In the genomic region with DNA sequence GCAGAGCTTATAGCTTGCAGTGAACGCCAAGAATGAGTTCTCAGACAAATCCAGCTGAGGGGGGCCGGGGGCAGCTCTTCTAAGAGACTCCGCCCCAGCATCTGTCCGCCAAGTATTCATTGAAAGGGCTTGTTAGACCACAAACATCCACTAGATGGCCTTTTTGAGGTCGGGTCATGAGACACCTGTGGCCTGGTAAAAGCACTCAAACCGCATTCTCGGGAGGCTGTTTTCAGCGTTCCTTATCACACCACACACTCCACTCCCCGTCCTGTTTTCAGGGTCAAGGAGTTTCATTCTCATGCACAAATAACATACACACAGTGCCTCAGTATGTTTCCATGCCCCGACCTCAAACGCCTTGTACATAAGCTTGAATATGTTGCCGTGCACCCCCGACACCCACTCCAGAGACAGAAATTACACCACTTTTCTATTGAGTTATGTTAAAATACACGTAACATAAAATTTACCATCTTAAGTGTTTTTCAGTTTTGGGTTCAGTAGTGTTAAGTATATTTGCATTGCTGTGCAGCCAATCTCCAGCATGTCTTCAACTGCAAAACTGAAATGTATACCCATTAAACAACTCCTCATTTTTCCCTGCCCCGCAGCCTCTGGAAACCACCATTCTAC, we compare ENCODE assay signal across 14 cellular contexts. TPM values are rescaled to one million over a fixed set of nuclear protein-coding genes. Genes with fewer than 3 reads are reported as not detected.
A peak's percentile ranks its signal among the peaks of the same experiment; 100 is the strongest.
DNase-seq lines count a peak whose midpoint lies in the region; ATAC-seq and TF ChIP-seq lines count a peak whose summit lies in the region.
"Not testable (repeated sequence)": the region's sequence is repeated elsewhere in the genome, so short reads cannot be mapped to it uniquely, and the experiment has no call there.
"Had no signal": no experiment of that assay in that cellular context is flagged by ENCODE, and none has a peak within 500 bp of the region (broad histone marks: within the 10 kb centered on the region; RNA-seq: fewer than 3 reads in every experiment).

No MANE protein-coding gene starts in this region.

- POLR2A ChIA-PET in WTC11 (lab: Charles Lee): not testable (repeated sequence)

- not testable (repeated sequence) for H3K9me3 Mint-ChIP-seq in WTC11; central memory CD8-positive, alpha-beta T cell

- intact Hi-C loops in mucosa of descending colon (cut with DNase I, micrococcal nuclease): not testable (repeated sequence)

- H3K4me1 ChIP-seq in mucosa of descending colon (ENCODE audit: low read depth): not testable (repeated sequence)

- not testable (repeated sequence) for H3K4me1 Mint-ChIP-seq in WTC11; central memory CD8-positive, alpha-beta T cell

- H3K36me3 Mint-ChIP-seq in WTC11; central memory CD8-positive, alpha-beta T cell (ENCODE audit: insufficient read depth): not testable (repeated sequence)

- TF ChIP-seq CTCF in WTC11 (IDR thresholded peaks at IDR 0.05); mucosa of descending colon (IDR thresholded peaks at IDR 0.05): not testable (repeated sequence)

- ATAC-seq in GM18867 (IDR thresholded peaks at IDR 0.05; ENCODE audit: unreplicated experiment): peak; percentile 72
- peak; percentile 70 for ATAC-seq in GM21390 (IDR thresholded peaks at IDR 0.05; ENCODE audit: unreplicated experiment)
- peak; percentile 62 for ATAC-seq in HG02763 (IDR thresholded peaks at IDR 0.05; ENCODE audit: unreplicated experiment)
- peak; percentile 66 for ATAC-seq in HG03159 (IDR thresholded peaks at IDR 0.05; ENCODE audit: unreplicated experiment)
- peak; percentile 76 for ATAC-seq in WTC11
- peak; percentile 64 for ATAC-seq in central memory CD8-positive, alpha-beta T cell (replicated peaks; ENCODE audit: extremely low read depth, poor library complexity, severe bottlenecking)
- peak; percentile 30 for ATAC-seq in mucosa of descending colon

- DNase-seq in WTC11 (ENCODE audit: low spot score); central memory CD8-positive, alpha-beta T cell (ENCODE audit: low spot score in 2 of 2); mucosa of descending colon: not testable (repeated sequence)

- CTCF ChIA-PET in WTC11 (lab: Charles Lee): not testable (repeated sequence)

- H3K4me3 ChIP-seq in mucosa of descending colon: not testable (repeated sequence)

- not testable (repeated sequence) for H3K4me3 Mint-ChIP-seq in WTC11; central memory CD8-positive, alpha-beta T cell

- H3K9me3 ChIP-seq in mucosa of descending colon: not testable (repeated sequence)

- not testable (repeated sequence) for H3K36me3 ChIP-seq in mucosa of descending colon (ENCODE audit: low read depth)

- not testable (repeated sequence) for H3K27me3 Mint-ChIP-seq in WTC11 (ENCODE audit: low read depth); central memory CD8-positive, alpha-beta T cell

- H3K27ac Mint-ChIP-seq in WTC11; central memory CD8-positive, alpha-beta T cell (ENCODE audit: low read depth): not testable (repeated sequence)

RNA-seq across cellular contexts. Expression of gene CXorf49B, which starts 21.3 kb away (rescaled TPM):
- total RNA-seq in WTC11 (2021) (not detected in 3 replicates), mucosa of descending colon (not detected)
- total RNA-seq: activated CD4-positive, alpha-beta T cell treated with anti-CD3 and anti-CD28 coated beads, Interleukin-2, amount 10 ng/mL, durations not matched to agents 24 days and 14 days; cardiac septum; dorsolateral prefrontal cortex; H9; natural killer cell treated with Interleukin-12 subunit alpha and Interleukin-12 subunit beta and Interleukin-15 and Interleukin-18, amount 100 ng/mL, for 72 hours; pancreas; sigmoid colon had no signal
